Comparison of ENCODE assay signal across 10 cellular contexts in the genomic region with DNA sequence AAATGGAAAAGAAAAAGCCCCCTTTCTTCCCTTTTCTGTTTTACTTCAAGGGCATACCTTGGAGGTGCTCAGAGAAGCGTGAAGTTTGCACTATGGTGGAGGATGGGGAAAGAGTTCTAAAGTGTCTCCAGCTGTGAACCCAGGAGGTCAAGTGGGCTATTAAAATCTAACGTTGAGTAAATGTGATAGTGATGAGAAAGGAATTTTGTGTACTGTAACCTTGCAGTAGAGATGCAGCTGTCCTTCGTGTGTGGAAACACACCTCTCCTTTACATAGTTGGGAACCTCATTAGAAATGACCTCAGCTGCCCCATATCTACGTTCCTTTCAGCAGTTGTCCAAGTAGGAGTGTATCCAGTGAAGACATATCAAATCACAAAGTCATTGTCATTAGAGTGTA. TPM values are rescaled to one million over a fixed set of nuclear protein-coding genes. Genes with fewer than 3 reads are reported as not detected.
DNase-seq lines count a peak whose midpoint lies in the region; ATAC-seq and TF ChIP-seq lines count a peak whose summit lies in the region.
"Had no signal": no experiment of that assay in that cellular context is flagged by ENCODE, and none has a peak within 500 bp of the region (broad histone marks: within the 10 kb centered on the region; RNA-seq: fewer than 3 reads in every experiment).

No MANE protein-coding gene starts in this region.

- no peaks in the 10 kb centered on the region for H3K9me3 Mint-ChIP-seq in immature natural killer cell

- H3K9ac ChIP-seq in mammary epithelial cell (ENCODE audit: insufficient read depth, low read length), result no peak overlapping the region

- H3K4me1 Mint-ChIP-seq in immature natural killer cell, result no peaks in the 10 kb centered on the region

- DNase-seq in Right ventricle myocardium superior, result no peak
- DNase-seq in right atrium auricular region (ENCODE audit: low spot score), result no peak
- DNase-seq in mammary epithelial cell, result no peak
- peak; percentile 27 to 49 for DNase-seq in thyroid gland
- no peak for DNase-seq in tibial nerve (ENCODE audit: low spot score in 2 of 2)
- no peak for DNase-seq in immature natural killer cell
- DNase-seq in UCSD-AML1 (lab: John Stamatoyannopoulos, UW; ENCODE audit: unreplicated experiment), result no peak
- DNase-seq: uterus had no signal

- no peak overlapping the region for H3K4me3 Mint-ChIP-seq in immature natural killer cell

- H3K36me3 Mint-ChIP-seq in immature natural killer cell, result peaks cover 4 to 48% (median 33%) of the 10 kb centered on the region in 3 donors

- H3K4me3 ChIP-seq in right atrium auricular region (no peak overlapping the region), mammary epithelial cell (replicated peaks in 1 of 3; ENCODE audit: insufficient read depth in 1 of 3, low read depth in 2 of 3, low read length in 3 of 3) (no peak overlapping the region), thyroid gland (replicated peaks in 1 of 3) (no peak overlapping the region), tibial nerve (no peak overlapping the region)
- H3K4me3 ChIP-seq: lung, uterus had no signal

- ATAC-seq in Right ventricle myocardium superior (ENCODE audit: poor library complexity), result peak; percentile 71

- no peaks in the 10 kb centered on the region for H3K27me3 ChIP-seq in right atrium auricular region
- H3K27me3 ChIP-seq in mammary epithelial cell (ENCODE audit: insufficient read depth, low read length), result no peaks in the 10 kb centered on the region
- H3K27me3 ChIP-seq in thyroid gland, result no peaks in the 10 kb centered on the region
- H3K27me3 ChIP-seq in tibial nerve, result no peaks in the 10 kb centered on the region
- H3K27me3 ChIP-seq: uterus had no signal

- dilution Hi-C loops in mammary epithelial cell (cut with HindIII; ENCODE audit: low sequenced_read_pairs), result no loop called here

- no peaks in the 10 kb centered on the region for H3K9me3 ChIP-seq in right atrium auricular region
- no peaks in the 10 kb centered on the region for H3K9me3 ChIP-seq in mammary epithelial cell (replicated peaks; ENCODE audit: insufficient read depth, low read length)
- H3K9me3 ChIP-seq in thyroid gland, result no peaks in the 10 kb centered on the region
- H3K9me3 ChIP-seq in tibial nerve, result no peaks in the 10 kb centered on the region
- H3K9me3 ChIP-seq: uterus had no signal

- H2AFZ ChIP-seq in mammary epithelial cell (ENCODE audit: low read depth, low read length), result no peak overlapping the region

- H3K79me2 ChIP-seq in mammary epithelial cell (ENCODE audit: insufficient read depth, low read length), result peaks cover 23% of the 10 kb centered on the region

- H3K4me2 ChIP-seq in mammary epithelial cell (ENCODE audit: insufficient read depth, low read depth, low read length), result no peak overlapping the region

- CTCF ChIA-PET in mammary epithelial cell (lab: Charles Lee; ENCODE audit: low non-redundant PET), result no interaction called here

- H3K4me1 ChIP-seq in right atrium auricular region (no peaks in the 10 kb centered on the region), mammary epithelial cell (ENCODE audit: insufficient read depth, low read length) (peaks cover 24% of the 10 kb centered on the region), thyroid gland (peaks cover 13 to 16% of the 10 kb centered on the region in 2 donors), tibial nerve (no peaks in the 10 kb centered on the region)
- H3K4me1 ChIP-seq: uterus had no signal

- no peak for TF ChIP-seq POLR2A in thyroid gland (IDR thresholded peaks at IDR 0.05)
- TF ChIP-seq POLR2A in tibial nerve (IDR thresholded peaks at IDR 0.05), result no peak

- TF ChIP-seq EP300 in Ishikawa (IDR thresholded peaks at IDR 0.05; ENCODE audit: borderline replicate concordance), result peak; percentile 85
- no peak for TF ChIP-seq EP300 in tibial nerve (IDR thresholded peaks at IDR 0.05)

- no peak for TF ChIP-seq RAD21 in Ishikawa (IDR thresholded peaks at IDR 0.05; ENCODE audit: low read depth)

- in situ Hi-C loops in mammary epithelial cell (cut with MboI; ENCODE audit: low sequenced_read_pairs in 2 of 2), result no loop called here

- H4K20me1 ChIP-seq in mammary epithelial cell (ENCODE audit: insufficient read depth, low read length), result no peaks in the 10 kb centered on the region

- peak overlapping the region in 2 of 6 donors; percentile 5 to 29 for H3K27ac Mint-ChIP-seq in immature natural killer cell

- no peaks in the 10 kb centered on the region for H3K27me3 Mint-ChIP-seq in immature natural killer cell (ENCODE audit: low read depth in 3 of 3)

- intact Hi-C loops in Right ventricle myocardium superior (cut with DNase I) (no loop called here), mammary epithelial cell (cut with micrococcal nuclease) (no loop called here), thyroid gland (cut with DNase I) (no loop called here)

- TF ChIP-seq CTCF in right atrium auricular region (IDR thresholded peaks at IDR 0.05), result no peak
- no peak for TF ChIP-seq CTCF in mammary epithelial cell (conservative IDR thresholded peaks at IDR 0.05 in 1 of 2, IDR thresholded peaks at IDR 0.05 in 1 of 2; ENCODE audit: extremely low read depth in 1 of 2, insufficient read depth in 1 of 2, low read depth in 1 of 2, low read length in 2 of 2)
- no peak for TF ChIP-seq CTCF in thyroid gland (IDR thresholded peaks at IDR 0.05)
- TF ChIP-seq CTCF in tibial nerve (IDR thresholded peaks at IDR 0.05), result no peak

- H3K36me3 ChIP-seq in right atrium auricular region (peaks cover 17% of the 10 kb centered on the region), mammary epithelial cell (ENCODE audit: insufficient read depth, low read length) (peaks cover 20% of the 10 kb centered on the region), thyroid gland (peaks cover 0 to 9% of the 10 kb centered on the region in 2 donors), tibial nerve (peaks cover 0 to 66% (median 0%) of the 10 kb centered on the region in 3 donors)
- H3K36me3 ChIP-seq: uterus had no signal

- TSS peak; percentile 38 for BruUV-seq in mammary epithelial cell (replicated peaks; lab: Mats Ljungman, UMichigan)

- H3K27ac ChIP-seq in right atrium auricular region (peak overlapping the region in 1 of 2 donors; percentile 28), mammary epithelial cell (ENCODE audit: insufficient read depth, low read depth, low read length) (no peak overlapping the region), thyroid gland (peak overlapping the region in 2 of 3 donors; percentile 4 to 61), tibial nerve (no peak overlapping the region)
- H3K27ac ChIP-seq: uterus had no signal

- WGBS in mammary epithelial cell (ENCODE audit: low coverage, missing lambda C conversion rate), result 91% methylated on average over 4 of the region's 4 CpGs
- 47 to 48% methylated on average over 4 of the region's 4 CpGs for WGBS in thyroid gland, 2 donors
- WGBS in tibial nerve, 2 donors, result 56 to 58% methylated on average over 4 of the region's 4 CpGs

TF ChIP-seq in Ishikawa, 13 proteins besides CTCF, POLR2A, EP300 and RAD21 (continues in another document):
- peak; percentile 87 for TF ChIP-seq TCF12 (IDR thresholded peaks at IDR 0.05; ENCODE audit: low read depth)
- TF ChIP-seq TEAD4 (IDR thresholded peaks at IDR 0.05), result peak; percentile 69
- TF ChIP-seq, protein P1, sequence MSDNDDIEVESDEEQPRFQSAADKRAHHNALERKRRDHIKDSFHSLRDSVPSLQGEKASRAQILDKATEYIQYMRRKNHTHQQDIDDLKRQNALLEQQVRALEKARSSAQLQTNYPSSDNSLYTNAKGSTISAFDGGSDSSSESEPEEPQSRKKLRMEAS (IDR thresholded peaks at IDR 0.05), result 0 out of 2 replicates have a peak, but pooled peaks have one; percentile 40
- TF ChIP-seq CEBPB (IDR thresholded peaks at IDR 0.05), result 0 out of 2 replicates have a peak, but pooled peaks have one; percentile 14
- no peak for TF ChIP-seq ZBTB7A (IDR thresholded peaks at IDR 0.05; ENCODE audit: low read depth)
- TF ChIP-seq, protein P2, sequence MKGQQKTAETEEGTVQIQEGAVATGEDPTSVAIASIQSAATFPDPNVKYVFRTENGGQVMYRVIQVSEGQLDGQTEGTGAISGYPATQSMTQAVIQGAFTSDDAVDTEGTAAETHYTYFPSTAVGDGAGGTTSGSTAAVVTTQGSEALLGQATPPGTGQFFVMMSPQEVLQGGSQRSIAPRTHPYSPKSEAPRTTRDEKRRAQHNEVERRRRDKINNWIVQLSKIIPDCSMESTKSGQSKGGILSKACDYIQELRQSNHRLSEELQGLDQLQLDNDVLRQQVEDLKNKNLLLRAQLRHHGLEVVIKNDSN (IDR thresholded peaks at IDR 0.05), result no peak
- no peak for TF ChIP-seq CREB1 (IDR thresholded peaks at IDR 0.05; ENCODE audit: low read depth)
- no peak for TF ChIP-seq TAF1 (IDR thresholded peaks at IDR 0.05; ENCODE audit: low read depth)
- no peak for TF ChIP-seq YY1 (IDR thresholded peaks at IDR 0.05; ENCODE audit: low read depth)
- TF ChIP-seq FOXM1 (IDR thresholded peaks at IDR 0.05; ENCODE audit: borderline replicate concordance, low read depth), result peak; percentile 51; the same call in 1 of the 2 replicates

RNA-seq across cellular contexts. Expression of a gene that starts 26.5 kb away (rescaled TPM):
- 197 TPM for total RNA-seq in Right ventricle myocardium superior
- total RNA-seq in right atrium auricular region, result 10 to 100 TPM; 67.4 to 76.3 TPM
- 100 to 1,000 TPM; 192 to 237 TPM for total RNA-seq in mammary epithelial cell
- polyA plus RNA-seq in mammary epithelial cell, result 243 TPM
- 202 TPM for polyA minus RNA-seq in mammary epithelial cell
- 100 to 1,000 TPM; 101 to 162 (median 117) TPM for total RNA-seq in thyroid gland
- total RNA-seq in tibial nerve, result 100 to 1,000 TPM; 111 to 139 (median 122) TPM
- 100 to 1,000 TPM; 126 to 167 (median 140) TPM for polyA plus RNA-seq in immature natural killer cell

Comparison
In these comparisons a context has a peak if more than half of its experiments do, and no peak if none do; other contexts are left out.
1. DNase-seq: peak in thyroid gland (2 of 2); none in Right ventricle myocardium superior (single experiment), right atrium auricular region (single experiment), mammary epithelial cell (single experiment), tibial nerve (0 of 2), immature natural killer cell (0 of 3) and UCSD-AML1 (single experiment).
2. H3K27ac ChIP-seq: peak in thyroid gland (2 of 3); none in mammary epithelial cell (single experiment) and tibial nerve (0 of 4).